1 cellular context compared by ENCODE assay signal in genomic region chr18:43661570-43661969, GRCh38.
TF ChIP-seq lines count a peak whose summit lies in the region.

No MANE protein-coding gene starts in this region.

TF ChIP-seq in WTC11, 78 proteins besides CTCF, POLR2A, EP300 and RAD21 (continued from another document):
- TF ChIP-seq ZNF425 (CRISPR knock-in tag; conservative IDR thresholded peaks at IDR 0.05) (no peak), USF2 (CRISPR knock-in tag; IDR thresholded peaks at IDR 0.05) (no peak), ZNF219 (CRISPR knock-in tag; IDR thresholded peaks at IDR 0.05; ENCODE audit: borderline replicate concordance) (no peak), AFF4 (CRISPR knock-in tag; IDR thresholded peaks at IDR 0.05; ENCODE audit: borderline replicate concordance) (no peak), PREB (CRISPR knock-in tag; IDR thresholded peaks at IDR 0.05; ENCODE audit: borderline replicate concordance) (no peak), CREB1 (CRISPR knock-in tag; IDR thresholded peaks at IDR 0.05) (no peak), SOX15 (CRISPR knock-in tag; IDR thresholded peaks at IDR 0.05) (no peak), SP1 (CRISPR knock-in tag; conservative IDR thresholded peaks at IDR 0.05) (no peak), FOXK1 (CRISPR knock-in tag; IDR thresholded peaks at IDR 0.05) (no peak), ZBTB21 (CRISPR knock-in tag; IDR thresholded peaks at IDR 0.05; ENCODE audit: borderline replicate concordance) (no peak), EMX1 (CRISPR knock-in tag; IDR thresholded peaks at IDR 0.05) (no peak), STAT6 (CRISPR knock-in tag; conservative IDR thresholded peaks at IDR 0.05; ENCODE audit: low read depth) (no peak), CDX4 (CRISPR knock-in tag; IDR thresholded peaks at IDR 0.05; ENCODE audit: borderline replicate concordance) (no peak), ETV6 (CRISPR knock-in tag; IDR thresholded peaks at IDR 0.05) (no peak)
